Comparison of ENCODE assay signal across 27 cellular contexts in the genomic region with DNA sequence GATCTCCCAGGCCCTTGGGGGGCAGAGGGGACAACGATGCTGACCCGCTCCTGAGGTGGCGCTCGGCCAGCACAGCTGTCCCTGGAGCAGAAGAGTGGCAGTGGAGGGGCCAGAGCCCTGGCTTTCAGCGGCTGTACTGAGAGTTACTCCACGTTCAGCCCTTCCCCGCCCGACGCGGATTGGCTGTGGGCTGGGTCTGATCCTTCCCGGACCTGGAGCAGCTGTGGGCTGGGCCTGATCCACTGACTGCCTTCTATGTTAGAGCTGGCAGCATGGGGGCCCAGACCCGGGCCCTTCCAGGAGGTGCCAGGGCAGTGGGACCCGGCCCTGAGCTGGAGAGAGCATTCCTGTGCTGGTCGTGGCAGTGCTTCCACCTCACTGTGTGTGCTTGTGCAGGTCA.
"Had no signal": no experiment of that assay in that cellular context is flagged by ENCODE, and none has a peak within 500 bp of the region (broad histone marks: within the 10 kb centered on the region; RNA-seq: fewer than 3 reads in every experiment).

No MANE protein-coding gene starts in this region.

- H3K4me2 ChIP-seq: smooth muscle cell had no signal

- H3K4me3 ChIP-seq: colonic mucosa, esophagus muscularis mucosa, gastroesophageal sphincter, heart left ventricle, prostate gland, right atrium auricular region, smooth muscle cell, testis, tibial artery, upper lobe of left lung had no signal

- ATAC-seq: foreskin keratinocyte; gastroesophageal sphincter; heart left ventricle; left lobe of liver; natural killer cell treated with Interleukin-12 subunit alpha and Interleukin-12 subunit beta and Interleukin-15 and Interleukin-18, amount 100 ng/mL, for 72 hours; sciatic nerve; stimulated activated naive CD8-positive, alpha-beta T cell treated with anti-CD3 and anti-CD28 coated beads, Interleukin-15, Interleukin-2, amounts not matched to agents 100 U/mL and 50 U/mL, for 24 hours had no signal

- H3K9me3 Mint-ChIP-seq: central memory CD8-positive, alpha-beta T cell; dendritic cell treated with granulocyte-macrophage colony-stimulating factor and Interleukin-4, amounts not matched to agents 40 ng/mL and 50 ng/mL, for 4 days; natural killer cell treated with Interleukin-12 subunit alpha and Interleukin-12 subunit beta and Interleukin-15 and Interleukin-18, amount 100 ng/mL, for 72 hours; neural crest cell had no signal

- H3K4me1 ChIP-seq: colonic mucosa, foreskin keratinocyte, prostate gland had no signal

- H3K36me3 ChIP-seq: colonic mucosa, esophagus muscularis mucosa, gastroesophageal sphincter, heart left ventricle, prostate gland, right atrium auricular region, tibial artery, upper lobe of left lung had no signal

- H3K27me3 Mint-ChIP-seq: central memory CD8-positive, alpha-beta T cell had no signal

- H3K27ac ChIP-seq: colonic mucosa, esophagus muscularis mucosa, foreskin keratinocyte, gastroesophageal sphincter, heart left ventricle, prostate gland, right atrium auricular region, testis, tibial artery, upper lobe of left lung had no signal

- H3K27me3 ChIP-seq: colonic mucosa, esophagus muscularis mucosa, foreskin keratinocyte, gastroesophageal sphincter, heart left ventricle, right atrium auricular region, testis, tibial artery, upper lobe of left lung had no signal

- H3K4me3 Mint-ChIP-seq: neural crest cell had no signal

- H3K9me3 ChIP-seq: colonic mucosa, esophagus muscularis mucosa, gastroesophageal sphincter, heart left ventricle, prostate gland, right atrium auricular region, testis, tibial artery, upper lobe of left lung had no signal

- H3K27ac Mint-ChIP-seq: dendritic cell treated with granulocyte-macrophage colony-stimulating factor and Interleukin-4, amounts not matched to agents 40 ng/mL and 50 ng/mL, for 4 days; natural killer cell treated with Interleukin-12 subunit alpha and Interleukin-12 subunit beta and Interleukin-15 and Interleukin-18, amount 100 ng/mL, for 72 hours had no signal

- H3K36me3 Mint-ChIP-seq: natural killer cell treated with Interleukin-12 subunit alpha and Interleukin-12 subunit beta and Interleukin-15 and Interleukin-18, amount 100 ng/mL, for 72 hours had no signal

- DNase-seq: colonic mucosa; effector CD8-positive, alpha-beta T cell; foreskin keratinocyte; heart left ventricle; hippocampal formation; mesenchymal stem cell; midbrain; stimulated activated CD4-positive, alpha-beta T cell treated with anti-CD3 and anti-CD28 coated beads, Interleukin-12 subunit alpha, Interleukin-12 subunit beta, amount 100 ng/mL, for 4 hours; stimulated activated CD4-positive, alpha-beta T cell treated with anti-CD3 and anti-CD28 coated beads, Interleukin-1b, Interleukin-23, amount 100 ng/mL, for 48 hours; stimulated activated CD4-positive, alpha-beta T cell treated with anti-CD3 and anti-CD28 coated beads, Interleukin-4, amount 100 ng/mL, for 1 hour; stimulated activated CD8-positive, alpha-beta memory T cell treated with anti-CD3 and anti-CD28 coated beads, Interleukin-4, amount 100 ng/mL, for 48 hours; stimulated activated naive CD8-positive, alpha-beta T cell treated with anti-CD3 and anti-CD28 coated beads, Interleukin-15, Interleukin-2, amounts not matched to agents 100 U/mL and 50 U/mL, for 24 hours; substantia nigra; testis; tibial artery had no signal
